1 cellular context compared by ENCODE assay signal in the genomic region with DNA sequence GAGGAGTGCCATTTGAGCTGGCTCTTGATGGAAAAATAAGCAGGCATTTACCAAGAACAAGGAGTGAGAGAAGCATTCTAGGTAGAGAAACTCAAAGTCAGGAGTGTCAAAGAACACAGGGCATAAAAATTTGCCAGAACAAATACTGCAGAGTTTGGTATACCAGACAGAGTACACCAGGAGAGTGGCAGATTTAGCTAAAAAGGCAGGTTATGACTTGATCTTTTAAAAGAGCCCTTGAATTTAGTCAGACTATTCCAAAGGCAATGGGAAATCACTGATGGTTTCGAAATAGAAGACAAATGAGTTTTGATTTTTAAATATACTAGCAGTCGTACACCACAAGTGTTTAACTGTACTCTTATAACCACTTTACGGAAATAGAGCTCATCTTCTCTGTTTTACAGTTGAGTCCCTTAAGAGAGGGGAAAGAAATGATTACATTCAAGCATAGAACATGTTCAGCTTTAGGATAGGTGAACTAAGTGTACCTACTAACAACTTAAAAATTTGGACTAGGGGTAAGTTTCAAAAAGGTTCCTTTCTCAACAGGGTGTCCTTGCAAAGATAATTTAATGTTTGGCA.
TF ChIP-seq lines count a peak whose summit lies in the region.

No MANE protein-coding gene starts in this region.

TF ChIP-seq in WTC11, 78 proteins besides CTCF, POLR2A, EP300 and RAD21 (continued from another document):
- TF ChIP-seq RELA (CRISPR knock-in tag; IDR thresholded peaks at IDR 0.05; ENCODE audit: borderline replicate concordance), result no peak
